ENCODE assay signal across 1 cellular context in genomic region chr1:70675737-70676156, GRCh38.
A peak's percentile ranks its signal among the peaks of the same experiment; 100 is the strongest.
TF ChIP-seq lines count a peak whose summit lies in the region.

No MANE protein-coding gene starts in this region.

TF ChIP-seq in K562, 482 proteins besides CTCF, POLR2A, EP300 and RAD21 (continued from another document and continues in another):
- TF ChIP-seq CEBPZ (IDR thresholded peaks at IDR 0.05; ENCODE audit: borderline replicate concordance, low read depth, low read length) (no peak), KAT2B (IDR thresholded peaks at IDR 0.05; ENCODE audit: low read depth, low read length) (no peak), ZNF77 (CRISPR knock-in tag; IDR thresholded peaks at IDR 0.05) (no peak), TAF15 (IDR thresholded peaks at IDR 0.05; ENCODE audit: low read depth, low read length) (no peak), NR2C1 (IDR thresholded peaks at IDR 0.05) (no peak), NR2C1 (tag; IDR thresholded peaks at IDR 0.05) (no peak), EZH2 (IDR thresholded peaks at IDR 0.05; ENCODE audit: borderline replicate concordance, low read depth, low read length) (no peak; the same call in 1 of the 2 replicates), MAFK (IDR thresholded peaks at IDR 0.05; ENCODE audit: low read length) (no peak), CBFA2T3 (IDR thresholded peaks at IDR 0.05) (peak; percentile 99), CBX8 (IDR thresholded peaks at IDR 0.05; ENCODE audit: borderline replicate concordance, extremely low read depth, low read depth, low read length, poor library complexity, severe bottlenecking) (no peak), CBX2 (IDR thresholded peaks at IDR 0.05; ENCODE audit: insufficient read depth, low read length, poor library complexity, severe bottlenecking) (no peak), XRCC3 (IDR thresholded peaks at IDR 0.05) (no peak), ILF3 (IDR thresholded peaks at IDR 0.05; ENCODE audit: borderline replicate concordance) (no peak), PTBP1 (IDR thresholded peaks at IDR 0.05; ENCODE audit: low read depth, low read length) (no peak), CBFB (CRISPR knock-in tag; IDR thresholded peaks at IDR 0.05) (no peak), GATAD2B (IDR thresholded peaks at IDR 0.05; ENCODE audit: borderline replicate concordance) (peak; percentile 77; the same call in 1 of the 2 replicates), ATF6 (CRISPR knock-in tag; IDR thresholded peaks at IDR 0.05) (no peak), RBM17 (IDR thresholded peaks at IDR 0.05; ENCODE audit: borderline replicate concordance, low read depth, low read length) (no peak), ZNF586 (CRISPR knock-in tag; conservative IDR thresholded peaks at IDR 0.05) (no peak), NR2C2 (CRISPR knock-in tag; IDR thresholded peaks at IDR 0.05) (no peak), NR2C2 (tag; IDR thresholded peaks at IDR 0.05) (no peak), FOXA3 (CRISPR knock-in tag; conservative IDR thresholded peaks at IDR 0.05 in 1 of 2, IDR thresholded peaks at IDR 0.05 in 1 of 2) (peak in 1 of 2 experiments; percentile 67; a peak in 2 of 4 replicates), ZC3H11A (IDR thresholded peaks at IDR 0.05; ENCODE audit: low read depth, low read length) (no peak), PTTG1 (tag; IDR thresholded peaks at IDR 0.05; ENCODE audit: low read depth) (no peak), TSC22D4 (tag; IDR thresholded peaks at IDR 0.05) (no peak), RREB1 (CRISPR knock-in tag; IDR thresholded peaks at IDR 0.05) (no peak), E4F1 (CRISPR knock-in tag; IDR thresholded peaks at IDR 0.05; ENCODE audit: borderline replicate concordance) (no peak), LEF1 (IDR thresholded peaks at IDR 0.05) (peak; percentile 99), CBX1 (IDR thresholded peaks at IDR 0.05; ENCODE audit: low read depth) (no peak), ETS2 (tag; IDR thresholded peaks at IDR 0.05; ENCODE audit: borderline replicate concordance, poor library complexity, severe bottlenecking) (no peak), C11orf30 (IDR thresholded peaks at IDR 0.05; ENCODE audit: low read depth) (no peak), HMGXB4 (CRISPR knock-in tag; IDR thresholded peaks at IDR 0.05) (no peak), GTF2B (IDR thresholded peaks at IDR 0.05; ENCODE audit: extremely low read depth, insufficient read length) (no peak), KLF13 (tag; IDR thresholded peaks at IDR 0.05; ENCODE audit: borderline replicate concordance, low read depth) (no peak)
- TF ChIP-seq, protein P1, sequence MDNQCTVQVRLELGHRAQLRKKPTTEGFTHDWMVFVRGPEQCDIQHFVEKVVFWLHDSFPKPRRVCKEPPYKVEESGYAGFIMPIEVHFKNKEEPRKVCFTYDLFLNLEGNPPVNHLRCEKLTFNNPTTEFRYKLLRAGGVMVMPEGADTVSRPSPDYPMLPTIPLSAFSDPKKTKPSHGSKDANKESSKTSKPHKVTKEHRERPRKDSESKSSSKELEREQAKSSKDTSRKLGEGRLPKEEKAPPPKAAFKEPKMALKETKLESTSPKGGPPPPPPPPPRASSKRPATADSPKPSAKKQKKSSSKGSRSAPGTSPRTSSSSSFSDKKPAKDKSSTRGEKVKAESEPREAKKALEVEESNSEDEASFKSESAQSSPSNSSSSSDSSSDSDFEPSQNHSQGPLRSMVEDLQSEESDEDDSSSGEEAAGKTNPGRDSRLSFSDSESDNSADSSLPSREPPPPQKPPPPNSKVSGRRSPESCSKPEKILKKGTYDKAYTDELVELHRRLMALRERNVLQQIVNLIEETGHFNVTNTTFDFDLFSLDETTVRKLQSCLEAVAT (IDR thresholded peaks at IDR 0.05), result peak in 1 of 2 experiments; percentile 13; a peak in 2 of 4 replicates
- TF ChIP-seq, protein P2, sequence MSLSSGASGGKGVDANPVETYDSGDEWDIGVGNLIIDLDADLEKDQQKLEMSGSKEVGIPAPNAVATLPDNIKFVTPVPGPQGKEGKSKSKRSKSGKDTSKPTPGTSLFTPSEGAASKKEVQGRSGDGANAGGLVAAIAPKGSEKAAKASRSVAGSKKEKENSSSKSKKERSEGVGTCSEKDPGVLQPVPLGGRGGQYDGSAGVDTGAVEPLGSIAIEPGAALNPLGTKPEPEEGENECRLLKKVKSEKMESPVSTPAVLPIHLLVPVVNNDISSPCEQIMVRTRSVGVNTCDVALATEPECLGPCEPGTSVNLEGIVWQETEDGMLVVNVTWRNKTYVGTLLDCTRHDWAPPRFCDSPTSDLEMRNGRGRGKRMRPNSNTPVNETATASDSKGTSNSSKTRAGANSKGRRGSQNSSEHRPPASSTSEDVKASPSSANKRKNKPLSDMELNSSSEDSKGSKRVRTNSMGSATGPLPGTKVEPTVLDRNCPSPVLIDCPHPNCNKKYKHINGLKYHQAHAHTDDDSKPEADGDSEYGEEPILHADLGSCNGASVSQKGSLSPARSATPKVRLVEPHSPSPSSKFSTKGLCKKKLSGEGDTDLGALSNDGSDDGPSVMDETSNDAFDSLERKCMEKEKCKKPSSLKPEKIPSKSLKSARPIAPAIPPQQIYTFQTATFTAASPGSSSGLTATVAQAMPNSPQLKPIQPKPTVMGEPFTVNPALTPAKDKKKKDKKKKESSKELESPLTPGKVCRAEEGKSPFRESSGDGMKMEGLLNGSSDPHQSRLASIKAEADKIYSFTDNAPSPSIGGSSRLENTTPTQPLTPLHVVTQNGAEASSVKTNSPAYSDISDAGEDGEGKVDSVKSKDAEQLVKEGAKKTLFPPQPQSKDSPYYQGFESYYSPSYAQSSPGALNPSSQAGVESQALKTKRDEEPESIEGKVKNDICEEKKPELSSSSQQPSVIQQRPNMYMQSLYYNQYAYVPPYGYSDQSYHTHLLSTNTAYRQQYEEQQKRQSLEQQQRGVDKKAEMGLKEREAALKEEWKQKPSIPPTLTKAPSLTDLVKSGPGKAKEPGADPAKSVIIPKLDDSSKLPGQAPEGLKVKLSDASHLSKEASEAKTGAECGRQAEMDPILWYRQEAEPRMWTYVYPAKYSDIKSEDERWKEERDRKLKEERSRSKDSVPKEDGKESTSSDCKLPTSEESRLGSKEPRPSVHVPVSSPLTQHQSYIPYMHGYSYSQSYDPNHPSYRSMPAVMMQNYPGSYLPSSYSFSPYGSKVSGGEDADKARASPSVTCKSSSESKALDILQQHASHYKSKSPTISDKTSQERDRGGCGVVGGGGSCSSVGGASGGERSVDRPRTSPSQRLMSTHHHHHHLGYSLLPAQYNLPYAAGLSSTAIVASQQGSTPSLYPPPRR (CRISPR knock-in tag; IDR thresholded peaks at IDR 0.05; ENCODE audit: borderline replicate concordance), result no peak
